16 cellular contexts compared by ENCODE assay signal in genomic region chr20:23688684-23689398, GRCh38. TPM values are rescaled to one million over a fixed set of nuclear protein-coding genes. Genes with fewer than 3 reads are reported as not detected.
"Had no signal": no experiment of that assay in that cellular context is flagged by ENCODE, and none has a peak within 500 bp of the region (broad histone marks: within the 10 kb centered on the region; RNA-seq: fewer than 3 reads in every experiment).

A gene with protein sequence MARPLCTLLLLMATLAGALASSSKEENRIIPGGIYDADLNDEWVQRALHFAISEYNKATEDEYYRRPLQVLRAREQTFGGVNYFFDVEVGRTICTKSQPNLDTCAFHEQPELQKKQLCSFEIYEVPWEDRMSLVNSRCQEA (minus strand): TSS chr20:23689038. CDS start chr20:23688969, 69 bp downstream.

RNA-seq across cellular contexts. Expression of the gene that starts here (rescaled TPM):
- total RNA-seq: activated B cell treated with CpG ODN at 0.5 μM for 24 hours; activated CD4-positive, alpha-beta memory T cell treated with anti-CD3 and anti-CD28 coated beads for 36 hours; activated naive CD4-positive, alpha-beta T cell treated with anti-CD3 and anti-CD28 coated beads for 36 hours; activated naive CD4-positive, alpha-beta T cell treated with anti-CD3 and anti-CD28 coated beads, Interleukin-2, amount 50 U/mL, for 72 hours; activated T-cell treated with anti-CD3 and anti-CD28 coated beads, Interleukin-2, amount 50 U/mL, for 4 hours; activated T-helper 1 cell treated with anti-CD3 and anti-CD28 coated beads, Interleukin-12 subunit alpha, Interleukin-12 subunit beta, Interleukin-2, Interleukin-4 antibody, amounts not matched to agents 30 ng/mL and 10 ng/mL and 1 ng/mL, durations not matched to agents 14 hours and 24 hours and 36 hours; adrenal gland; astrocyte; body of pancreas; breast epithelium; cardiac septum; MCF 10A; Right ventricle myocardium inferior; SK-MEL-5; T-cell; T-helper 17 cell had no signal
- polyA plus RNA-seq: adrenal gland had no signal
